Comparison of ENCODE assay signal across 22 cellular contexts in genomic region chr17:48250949-48251348, GRCh38.
A peak's percentile ranks its signal among the peaks of the same experiment; 100 is the strongest.
DNase-seq lines count a peak whose midpoint lies in the region; FAIRE-seq and TF ChIP-seq lines count a peak whose summit lies in the region.
"Had no signal": no experiment of that assay in that cellular context is flagged by ENCODE, and none has a peak within 500 bp of the region (broad histone marks: within the 10 kb centered on the region; RNA-seq: fewer than 3 reads in every experiment).

No MANE protein-coding gene starts in this region.

- in situ Hi-C loops in brain microvascular endothelial cell (cut with HindIII; ENCODE audit: low pct_ligation_motif_present, low sequenced_read_pairs): no loop called here

- H3K9me3 ChIP-seq in Loucy (ENCODE audit: insufficient read depth, low read depth, low read length) (no peaks in the 10 kb centered on the region), SK-N-MC (ENCODE audit: low read depth, low read length) (no peaks in the 10 kb centered on the region), smooth muscle cell (replicated peaks; ENCODE audit: low read depth) (no peaks in the 10 kb centered on the region)
- H3K9me3 ChIP-seq: BLaER1 treated with 17β-estradiol and CSF1 and Interleukin-3, amounts not matched to agents 10 nM and 100 nM had no signal

- no peaks in the 10 kb centered on the region for H3K9me2 ChIP-seq in Loucy (replicated peaks; ENCODE audit: low read depth, low read length)

- H3K4me2 ChIP-seq in Loucy (ENCODE audit: low read depth, low read length, poor library complexity, severe bottlenecking): peak overlapping the region; percentile 4
- peak overlapping the region; percentile 8 for H3K4me2 ChIP-seq in smooth muscle cell
- H3K4me2 ChIP-seq: BLaER1 treated with 17β-estradiol and CSF1 and Interleukin-3, amounts not matched to agents 10 nM and 100 nM had no signal

- no peak overlapping the region for H3K4me3 ChIP-seq in Loucy (ENCODE audit: low read length, poor library complexity, severe bottlenecking)
- peak overlapping the region; percentile 29; the same call in 1 of the 2 replicates for H3K4me3 ChIP-seq in SK-N-MC
- peak overlapping the region; percentile 13 for H3K4me3 ChIP-seq in smooth muscle cell
- H3K4me3 ChIP-seq in brain microvascular endothelial cell (ENCODE audit: low read depth, low read length): no peak overlapping the region
- H3K4me3 ChIP-seq: BLaER1 treated with 17β-estradiol and CSF1 and Interleukin-3, amounts not matched to agents 10 nM and 100 nM; GM12878 had no signal

- no peaks in the 10 kb centered on the region for H3K79me2 ChIP-seq in Loucy (ENCODE audit: insufficient read depth, low read length)
- no peaks in the 10 kb centered on the region for H3K79me2 ChIP-seq in smooth muscle cell (ENCODE audit: low read depth)

- H3K27me3 ChIP-seq in Loucy (ENCODE audit: insufficient read depth, low read length, poor library complexity, severe bottlenecking): no peaks in the 10 kb centered on the region
- peaks cover 17% of the 10 kb centered on the region for H3K27me3 ChIP-seq in smooth muscle cell (ENCODE audit: low read depth)
- no peaks in the 10 kb centered on the region for H3K27me3 ChIP-seq in brain microvascular endothelial cell (replicated peaks)

- peak overlapping the region; percentile 10; the same call in 1 of the 2 replicates for H2AFZ ChIP-seq in Loucy (ENCODE audit: low read length)
- peak overlapping the region; percentile 2 for H2AFZ ChIP-seq in smooth muscle cell (ENCODE audit: low read depth)

- TF ChIP-seq CTCF in Loucy (conservative IDR thresholded peaks at IDR 0.05; ENCODE audit: low read length): no peak
- no peak for TF ChIP-seq CTCF in smooth muscle cell (IDR thresholded peaks at IDR 0.05; ENCODE audit: borderline replicate concordance, insufficient read depth, poor library complexity, severe bottlenecking)
- no peak for TF ChIP-seq CTCF in brain microvascular endothelial cell (IDR thresholded peaks at IDR 0.05; ENCODE audit: low read depth, low read length, missing control alignments)

- peaks cover 10% of the 10 kb centered on the region for H3K4me1 ChIP-seq in Loucy (ENCODE audit: insufficient read depth, low read length, poor library complexity, severe bottlenecking)
- H3K4me1 ChIP-seq in smooth muscle cell (ENCODE audit: low read depth): no peaks in the 10 kb centered on the region
- H3K4me1 ChIP-seq: BLaER1 treated with 17β-estradiol and CSF1 and Interleukin-3, amounts not matched to agents 10 nM and 100 nM had no signal

- no peaks in the 10 kb centered on the region for H4K20me1 ChIP-seq in Loucy (ENCODE audit: insufficient read depth, low read length, poor library complexity, severe bottlenecking)
- H4K20me1 ChIP-seq in smooth muscle cell (ENCODE audit: low read depth): no peaks in the 10 kb centered on the region
- H4K20me1 ChIP-seq: BLaER1 treated with 17β-estradiol and CSF1 and Interleukin-3, amounts not matched to agents 10 nM and 100 nM had no signal

- H3K27ac ChIP-seq in SK-N-MC (no peak overlapping the region), smooth muscle cell (ENCODE audit: low read depth) (no peak overlapping the region), brain microvascular endothelial cell (no peak overlapping the region)
- H3K27ac ChIP-seq: BLaER1 treated with 17β-estradiol and CSF1 and Interleukin-3, amounts not matched to agents 10 nM and 100 nM; RWPE1 had no signal

- H3K36me3 ChIP-seq in Loucy (ENCODE audit: insufficient read depth, low read length): no peaks in the 10 kb centered on the region
- no peaks in the 10 kb centered on the region for H3K36me3 ChIP-seq in SK-N-MC (ENCODE audit: insufficient read depth, low read length)
- H3K36me3 ChIP-seq in smooth muscle cell (ENCODE audit: low read depth): no peaks in the 10 kb centered on the region
- no peaks in the 10 kb centered on the region for H3K36me3 ChIP-seq in brain microvascular endothelial cell (replicated peaks)
- H3K36me3 ChIP-seq: BLaER1 treated with 17β-estradiol and CSF1 and Interleukin-3, amounts not matched to agents 10 nM and 100 nM had no signal

- H3F3A ChIP-seq in Loucy (ENCODE audit: low read depth) (peaks cover 11% of the 10 kb centered on the region; the same call in 1 of the 2 replicates), smooth muscle cell (ENCODE audit: low read depth) (no peaks in the 10 kb centered on the region)

- FAIRE-seq in G401.6 (lab: Jason Lieb, UNC) (peak; percentile 90), frontal cortex (lab: Jason Lieb, UNC) (no peak)
- FAIRE-seq: GM12878 had no signal

- H3K9ac ChIP-seq in Loucy (ENCODE audit: low read depth, low read length, poor library complexity, severe bottlenecking) (no peak overlapping the region), SK-N-MC (ENCODE audit: insufficient read length) (no peak overlapping the region), smooth muscle cell (ENCODE audit: low read depth) (no peak overlapping the region)
- H3K9ac ChIP-seq: BLaER1 treated with 17β-estradiol and CSF1 and Interleukin-3, amounts not matched to agents 10 nM and 100 nM had no signal

- DNase-seq in SK-N-MC (ENCODE audit: low read depth, low spot score): no peak
- no peak for DNase-seq in smooth muscle cell (lab: John Stamatoyannopoulos, UW; ENCODE audit: unreplicated experiment)
- DNase-seq in NCI-H345 (lab: John Stamatoyannopoulos, UW): no peak
- DNase-seq in brain microvascular endothelial cell: no peak
- DNase-seq in frontal cortex (ENCODE audit: low spot score in 2 of 2): no peak
- DNase-seq: AML-193; CD4-positive, alpha-beta T cell; DMS53; GDM1; NCI-H1092 treated with DMSO at 0.1 percent for 48 hours; NCI-H1436; NCI-H187; NCI-H2171 treated with DMSO at 0.1 percent for 48 hours; NCI-H524; NCI-H82; NK-92 treated with Interleukin-12 subunit alpha and Interleukin-12 subunit beta, amount 100 ng/mL, for 24 hours; SHP77 had no signal

- 57% methylated on average over 8 of the region's 8 CpGs for WGBS in smooth muscle cell (ENCODE audit: low lambda C conversion rate)

Comparison
In these comparisons a context has a peak if more than half of its experiments do, and no peak if none do; other contexts are left out.
1. H3K4me3 ChIP-seq: peak in SK-N-MC (single experiment) and smooth muscle cell (single experiment); none in Loucy (single experiment) and brain microvascular endothelial cell (single experiment).